In the genomic region with DNA sequence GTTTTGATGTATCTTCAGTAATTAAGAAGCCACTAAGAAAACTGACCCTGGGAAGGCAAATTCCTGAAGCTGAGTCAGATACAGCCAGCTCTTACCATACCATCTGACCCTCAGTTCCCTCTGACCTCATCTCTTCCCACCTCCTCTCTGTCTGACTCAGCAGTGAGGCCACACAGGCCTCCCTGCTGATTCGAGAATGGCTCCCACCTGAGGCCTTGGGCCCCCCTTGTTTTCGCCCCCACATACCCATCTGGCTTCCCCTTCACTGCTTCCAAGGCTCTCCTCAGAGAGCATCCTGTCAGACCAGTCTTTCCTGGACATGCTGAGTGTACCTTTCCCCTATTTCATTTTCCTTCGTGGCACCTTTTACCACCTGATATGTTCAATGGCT, we compare ENCODE assay signal across 8 cellular contexts.
A peak's percentile ranks its signal among the peaks of the same experiment; 100 is the strongest.
DNase-seq lines count a peak whose midpoint lies in the region; ATAC-seq and TF ChIP-seq lines count a peak whose summit lies in the region.

No MANE protein-coding gene starts in this region.

- peaks cover 33% of the 10 kb centered on the region for H3K4me1 ChIP-seq in RWPE2 (ENCODE audit: insufficient read depth, poor library complexity, severe bottlenecking)
- no peaks in the 10 kb centered on the region for H3K4me1 ChIP-seq in BE2C

- no peak overlapping the region for H3K4me3 ChIP-seq in RWPE2 (ENCODE audit: severe bottlenecking)
- H3K4me3 ChIP-seq in fibroblast of pulmonary artery (replicated peaks; ENCODE audit: low read depth, low read length) = no peak overlapping the region
- no peak overlapping the region for H3K4me3 ChIP-seq in BE2C (ENCODE audit: low read depth, low read length)

- ATAC-seq in HG02938 (IDR thresholded peaks at IDR 0.05; ENCODE audit: unreplicated experiment) (peak; percentile 76), RWPE2 (ENCODE audit: low read depth) (peak; percentile 97), sciatic nerve (peak; percentile 91)

- H3K36me3 ChIP-seq in RWPE2 (ENCODE audit: low read depth) = no peaks in the 10 kb centered on the region
- no peaks in the 10 kb centered on the region for H3K36me3 ChIP-seq in BE2C

- intact Hi-C loops in sciatic nerve (cut with DNase I) = no loop called here

- DNase-seq in activated T-cell treated with anti-CD3 and anti-CD28 coated beads for 48 hours (ENCODE audit: low read depth) (peak; percentile 4), activated T-cell treated with anti-CD3 and anti-CD28 coated beads for 4 hours (no peak), RWPE2 (ENCODE audit: low spot score) (peak; percentile 82), fibroblast of pulmonary artery (ENCODE audit: low read depth) (peak; percentile 95), sciatic nerve (ENCODE audit: low spot score) (no peak), NCI-H345 treated with DMSO at 0.1 percent for 48 hours (lab: John Stamatoyannopoulos, UW; ENCODE audit: unreplicated experiment) (no peak), BE2C (no peak)

- no peaks in the 10 kb centered on the region for H3K9me3 ChIP-seq in RWPE2 (ENCODE audit: severe bottlenecking)
- no peaks in the 10 kb centered on the region for H3K9me3 ChIP-seq in BE2C

- H3K27me3 ChIP-seq in RWPE2 (ENCODE audit: insufficient read depth, poor library complexity, severe bottlenecking) (no peaks in the 10 kb centered on the region), BE2C (no peaks in the 10 kb centered on the region)

- TF ChIP-seq CTCF in RWPE2 (IDR thresholded peaks at IDR 0.05; ENCODE audit: poor library complexity, severe bottlenecking) (no peak), fibroblast of pulmonary artery (IDR thresholded peaks at IDR 0.05; ENCODE audit: low read length, missing control alignments) (no peak), BE2C (IDR thresholded peaks at IDR 0.05; ENCODE audit: low read depth, low read length) (no peak)

- peak overlapping the region; percentile 96 for H3K27ac ChIP-seq in RWPE2 (ENCODE audit: poor library complexity, severe bottlenecking)

Comparison
In these comparisons a context has a peak if more than half of its experiments do, and no peak if none do; other contexts are left out.
1. DNase-seq: peak in activated T-cell treated with anti-CD3 and anti-CD28 coated beads for 48 hours (single experiment), RWPE2 (single experiment) and fibroblast of pulmonary artery (single experiment); none in activated T-cell treated with anti-CD3 and anti-CD28 coated beads for 4 hours (single experiment), sciatic nerve (single experiment), NCI-H345 treated with DMSO at 0.1 percent for 48 hours (single experiment) and BE2C (single experiment).
2. Peak in every context shown above with its lines, with median percentiles within 50 percentile points of each other: ATAC-seq.